ENCODE assay signal across 18 cellular contexts in genomic region chr3:59163953-59164352, GRCh38.
"Had no signal": no experiment of that assay in that cellular context is flagged by ENCODE, and none has a peak within 500 bp of the region (broad histone marks: within the 10 kb centered on the region; RNA-seq: fewer than 3 reads in every experiment).

No MANE protein-coding gene starts in this region.

- H3K36me3 Mint-ChIP-seq: activated naive CD8-positive, alpha-beta T cell treated with anti-CD3 and anti-CD28 coated beads, Interleukin-2, amount 10 ng/mL, durations not matched to agents 7 days and 5 days; brain; natural killer cell; stimulated activated memory B cell treated with anti-CD40 and anti-IgM and Interleukin-4, amounts not matched to agents 10 μg/mL and 1 μg/mL and 100 μg/mL, for 72 hours had no signal

- H3K4me3 ChIP-seq: coronary artery, gastroesophageal sphincter, heart left ventricle, ovary, right lobe of liver, smooth muscle cell, thyroid gland had no signal

- H3K9me3 Mint-ChIP-seq: central memory CD8-positive, alpha-beta T cell; stimulated activated memory B cell treated with anti-CD40 and anti-IgM and Interleukin-4, amounts not matched to agents 10 μg/mL and 1 μg/mL and 100 μg/mL, for 72 hours; T-helper 1 cell treated with Interleukin-12 subunit alpha and Interleukin-12 subunit beta and Interleukin-4 antibody, amounts not matched to agents 30 μg/mL and 1 μg/mL, for 36 hours had no signal

- H3K4me3 Mint-ChIP-seq: activated naive CD8-positive, alpha-beta T cell treated with anti-CD3 and anti-CD28 coated beads, Interleukin-2, amount 10 ng/mL, durations not matched to agents 7 days and 5 days; brain; central memory CD8-positive, alpha-beta T cell; natural killer cell; stimulated activated memory B cell treated with anti-CD40 and anti-IgM and Interleukin-4, amounts not matched to agents 10 μg/mL and 1 μg/mL and 100 μg/mL, for 72 hours; T-helper 1 cell treated with Interleukin-12 subunit alpha and Interleukin-12 subunit beta and Interleukin-4 antibody, amounts not matched to agents 30 μg/mL and 1 μg/mL, for 36 hours had no signal

- ATAC-seq: gastroesophageal sphincter; heart left ventricle; natural killer cell; right lobe of liver; stimulated activated memory B cell treated with anti-CD40 and anti-IgM and Interleukin-4, amounts not matched to agents 10 μg/mL and 1 μg/mL and 100 μg/mL, for 72 hours had no signal

- DNase-seq: activated CD4-positive, alpha-beta T cell treated with anti-CD3 and anti-CD28 coated beads, Interleukin-2, amount 50 U/mL, for 48 hours; activated gamma-delta T cell treated with Interleukin-2 at 50 U/mL for 16 hours; activated naive CD8-positive, alpha-beta T cell treated with anti-CD3 and anti-CD28 coated beads, Interleukin-2, amount 10 ng/mL, durations not matched to agents 7 days and 5 days; heart left ventricle; kidney glomerular epithelial cell; mesenchymal stem cell; natural killer cell; ovary; right lobe of liver; stimulated activated CD4-positive, alpha-beta T cell treated with anti-CD3 and anti-CD28 coated beads, Interleukin-4, amount 100 ng/mL, for 24 hours; thyroid gland had no signal

- H3K27ac Mint-ChIP-seq: activated naive CD8-positive, alpha-beta T cell treated with anti-CD3 and anti-CD28 coated beads, Interleukin-2, amount 10 ng/mL, durations not matched to agents 7 days and 5 days; brain; natural killer cell; stimulated activated memory B cell treated with anti-CD40 and anti-IgM and Interleukin-4, amounts not matched to agents 10 μg/mL and 1 μg/mL and 100 μg/mL, for 72 hours; T-helper 1 cell treated with Interleukin-12 subunit alpha and Interleukin-12 subunit beta and Interleukin-4 antibody, amounts not matched to agents 30 μg/mL and 1 μg/mL, for 36 hours had no signal

- H3K4me1 Mint-ChIP-seq: activated naive CD8-positive, alpha-beta T cell treated with anti-CD3 and anti-CD28 coated beads, Interleukin-2, amount 10 ng/mL, durations not matched to agents 7 days and 5 days; brain; central memory CD8-positive, alpha-beta T cell; natural killer cell; stimulated activated memory B cell treated with anti-CD40 and anti-IgM and Interleukin-4, amounts not matched to agents 10 μg/mL and 1 μg/mL and 100 μg/mL, for 72 hours had no signal
